In genomic region chr17:53092072-53092471, GRCh38 we compare ENCODE assay signal across 24 cellular contexts.
"Had no signal": no experiment of that assay in that cellular context is flagged by ENCODE, and none has a peak within 500 bp of the region (broad histone marks: within the 10 kb centered on the region; RNA-seq: fewer than 3 reads in every experiment).

No MANE protein-coding gene starts in this region.

- H3K4me1 ChIP-seq: Peyer's patch, SJCRH30 had no signal

- H3K4me3 ChIP-seq: K562, MG63, Peyer's patch, SJCRH30 had no signal

- H3K36me3 ChIP-seq: MG63, Peyer's patch, SJCRH30 had no signal

- H3K27me3 ChIP-seq: MG63, Peyer's patch, SJCRH30 had no signal

- DNase-seq: IMR-90; MG63; NCI-H1092 treated with DMSO at 0.1 percent for 48 hours; NCI-H1436; NCI-H187; NCI-H2029; NCI-H2081 treated with DMSO at 0.1 percent for 48 hours; NCI-H2171; NCI-H226; NCI-H446; NCI-H510A; NCI-H524 treated with DMSO at 0.1 percent for 48 hours; NCI-H69; NCI-H774; NK-92 treated with Interleukin-12 subunit alpha and Interleukin-12 subunit beta, amount 100 ng/mL, for 24 hours; PC-3; Peyer's patch; SHP77 treated with DMSO at 0.1 percent for 48 hours; SJCRH30; T-helper 1 cell had no signal

- H3K27ac ChIP-seq: Peyer's patch, SJCRH30 had no signal

- ATAC-seq: HepG2, K562, PC-3, Right ventricle myocardium inferior, SK-N-SH treated with all-trans-retinoic acid at 6 μM for 48 hours had no signal
